1 cellular context compared by ENCODE assay signal in the genomic region with DNA sequence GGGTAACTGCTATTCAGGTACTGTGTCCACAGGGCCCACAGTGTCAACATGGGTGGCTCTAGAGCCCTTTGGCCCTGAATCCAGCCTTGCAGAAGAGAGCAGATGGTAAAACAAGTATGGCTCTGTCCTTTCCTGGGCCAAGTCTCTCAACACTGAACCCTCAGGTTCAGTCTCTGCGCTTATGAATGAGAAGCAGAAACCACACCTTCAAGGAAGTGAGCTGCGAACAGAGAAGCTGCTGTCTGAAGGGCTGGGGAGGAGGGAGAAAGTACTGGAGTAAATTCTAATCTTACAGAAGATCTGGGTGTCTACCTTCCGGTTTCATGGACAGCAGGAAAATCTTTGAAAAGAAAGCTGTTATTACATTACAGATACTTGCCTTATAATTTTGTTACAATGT.
A peak's percentile ranks its signal among the peaks of the same experiment; 100 is the strongest.
TF ChIP-seq lines count a peak whose summit lies in the region.

No MANE protein-coding gene starts in this region.

TF ChIP-seq in HepG2, 621 proteins besides CTCF, POLR2A, EP300 and RAD21:
- TF ChIP-seq ZIK1 (CRISPR knock-in tag; IDR thresholded peaks at IDR 0.05; ENCODE audit: borderline replicate concordance, low read depth) (no peak), NFKB2 (CRISPR knock-in tag; IDR thresholded peaks at IDR 0.05; ENCODE audit: borderline replicate concordance) (no peak), NFE2L2 (IDR thresholded peaks at IDR 0.05; ENCODE audit: low read length) (no peak), ZNF543 (CRISPR knock-in tag; IDR thresholded peaks at IDR 0.05) (no peak), FOXA1 (IDR thresholded peaks at IDR 0.05) (no peak), FOXA1 (CRISPR knock-in tag; IDR thresholded peaks at IDR 0.05) (0 out of 2 replicates have a peak, but pooled peaks have one; percentile 24), ZNF34 (CRISPR knock-in tag; IDR thresholded peaks at IDR 0.05; ENCODE audit: borderline replicate concordance) (no peak)
- TF ChIP-seq, protein P1, sequence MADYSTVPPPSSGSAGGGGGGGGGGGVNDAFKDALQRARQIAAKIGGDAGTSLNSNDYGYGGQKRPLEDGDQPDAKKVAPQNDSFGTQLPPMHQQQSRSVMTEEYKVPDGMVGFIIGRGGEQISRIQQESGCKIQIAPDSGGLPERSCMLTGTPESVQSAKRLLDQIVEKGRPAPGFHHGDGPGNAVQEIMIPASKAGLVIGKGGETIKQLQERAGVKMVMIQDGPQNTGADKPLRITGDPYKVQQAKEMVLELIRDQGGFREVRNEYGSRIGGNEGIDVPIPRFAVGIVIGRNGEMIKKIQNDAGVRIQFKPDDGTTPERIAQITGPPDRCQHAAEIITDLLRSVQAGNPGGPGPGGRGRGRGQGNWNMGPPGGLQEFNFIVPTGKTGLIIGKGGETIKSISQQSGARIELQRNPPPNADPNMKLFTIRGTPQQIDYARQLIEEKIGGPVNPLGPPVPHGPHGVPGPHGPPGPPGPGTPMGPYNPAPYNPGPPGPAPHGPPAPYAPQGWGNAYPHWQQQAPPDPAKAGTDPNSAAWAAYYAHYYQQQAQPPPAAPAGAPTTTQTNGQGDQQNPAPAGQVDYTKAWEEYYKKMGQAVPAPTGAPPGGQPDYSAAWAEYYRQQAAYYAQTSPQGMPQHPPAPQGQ (CRISPR knock-in tag; IDR thresholded peaks at IDR 0.05; ENCODE audit: borderline replicate concordance) = no peak
- TF ChIP-seq, protein P2, sequence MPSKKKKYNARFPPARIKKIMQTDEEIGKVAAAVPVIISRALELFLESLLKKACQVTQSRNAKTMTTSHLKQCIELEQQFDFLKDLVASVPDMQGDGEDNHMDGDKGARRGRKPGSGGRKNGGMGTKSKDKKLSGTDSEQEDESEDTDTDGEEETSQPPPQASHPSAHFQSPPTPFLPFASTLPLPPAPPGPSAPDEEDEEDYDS (CRISPR knock-in tag; IDR thresholded peaks at IDR 0.05) = no peak
TF ChIP-seq in HepG2: peak in this region for 1.
